In the genomic region with DNA sequence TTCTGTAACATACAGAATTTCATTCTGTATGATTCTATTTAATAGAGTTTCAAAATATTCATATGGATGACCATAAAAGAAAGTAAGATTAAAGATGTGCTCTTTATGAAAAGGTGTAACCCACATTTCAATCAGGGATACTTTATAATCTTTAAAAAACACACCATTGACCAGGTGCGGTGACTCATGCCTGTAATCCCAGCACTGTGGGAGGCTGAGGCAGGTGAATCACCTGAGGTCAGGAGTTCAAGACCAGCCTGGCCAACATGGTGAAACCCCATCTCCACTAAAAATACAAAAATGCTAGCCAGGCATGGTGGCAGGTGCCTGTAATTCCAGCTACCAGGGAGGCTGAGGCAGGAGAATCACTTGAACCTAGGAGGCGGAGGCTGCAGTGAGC, we compare ENCODE assay signal across 4 cellular contexts. TPM values are rescaled to one million over a fixed set of nuclear protein-coding genes. Genes with fewer than 3 reads are reported as not detected.
"Had no signal": no experiment of that assay in that cellular context is flagged by ENCODE, and none has a peak within 500 bp of the region (broad histone marks: within the 10 kb centered on the region; RNA-seq: fewer than 3 reads in every experiment).

No MANE protein-coding gene starts in this region.

RNA-seq across cellular contexts. Expression of a gene that starts 35.2 kb away (rescaled TPM):
- total RNA-seq: K562, M059J, Right ventricle myocardium inferior, SJCRH30 had no signal
- polyA plus RNA-seq: K562 had no signal
